17 cellular contexts compared by ENCODE assay signal in genomic region chr11:116510886-116511650, GRCh38.
DNase-seq lines count a peak whose midpoint lies in the region; ATAC-seq and TF ChIP-seq lines count a peak whose summit lies in the region.
"Had no signal": no experiment of that assay in that cellular context is flagged by ENCODE, and none has a peak within 500 bp of the region (broad histone marks: within the 10 kb centered on the region; RNA-seq: fewer than 3 reads in every experiment).

No MANE protein-coding gene starts in this region.

- no peak overlapping the region for H3K4me2 ChIP-seq in H9 (ENCODE audit: insufficient read depth, insufficient read length, low read length)
- H3K4me2 ChIP-seq: KMS-11, SK-N-SH had no signal

- no peak for ATAC-seq in GM19397 (IDR thresholded peaks at IDR 0.05; ENCODE audit: unreplicated experiment)

- H3K18ac ChIP-seq in H9 (ENCODE audit: insufficient read length, low read depth, low read length): no peak overlapping the region

- H3K9ac ChIP-seq in H9 (ENCODE audit: extremely low read depth, insufficient read length, low read length): no peak overlapping the region
- H3K9ac ChIP-seq: KMS-11, SK-N-SH had no signal

- H4K91ac ChIP-seq in H9 (ENCODE audit: insufficient read length, low read depth, low read length): no peak overlapping the region

- no peak overlapping the region for H2AK5ac ChIP-seq in H9 (ENCODE audit: insufficient read length, low read length)

- no peak overlapping the region for H3K23ac ChIP-seq in H9 (ENCODE audit: insufficient read length, low read depth, low read length)

- H3K4me3 Mint-ChIP-seq in H9: no peak overlapping the region
- no peak overlapping the region for H3K4me3 Mint-ChIP-seq in glutamatergic neuron (ENCODE audit: unreplicated experiment)
- H3K4me3 Mint-ChIP-seq in osteocyte (ENCODE audit: unreplicated experiment): no peak overlapping the region
- no peak overlapping the region for H3K4me3 Mint-ChIP-seq in progenitor cell of endocrine pancreas (ENCODE audit: low read depth)
- H3K4me3 Mint-ChIP-seq: CD14-positive monocyte had no signal

- H3K27ac Mint-ChIP-seq in H9 (peak overlapping the region in 1 of 3 experiments; percentile 24; a peak in 1 of 7 replicates), glutamatergic neuron (ENCODE audit: unreplicated experiment) (peak overlapping the region; percentile 79), osteocyte (ENCODE audit: unreplicated experiment) (no peak overlapping the region), progenitor cell of endocrine pancreas (no peak overlapping the region)
- H3K27ac Mint-ChIP-seq: CD14-positive monocyte had no signal

- H2AFZ ChIP-seq in H9 (ENCODE audit: low read length): no peak overlapping the region

- H2BK5ac ChIP-seq in H9 (ENCODE audit: insufficient read length, low read length): no peak overlapping the region

- no peak overlapping the region for H2BK15ac ChIP-seq in H9 (ENCODE audit: low read depth, low read length)

- H2BK120ac ChIP-seq in H9 (ENCODE audit: low read depth, low read length, poor library complexity, severe bottlenecking): no peak overlapping the region

- no peaks in the 10 kb centered on the region for H3K79me1 ChIP-seq in H9 (ENCODE audit: insufficient read depth, low read depth, low read length, poor library complexity, severe bottlenecking)

- WGBS in H9 (ENCODE audit: extremely low coverage, insufficient read length, low lambda C conversion rate): no CpG with 5 or more reads among the region's 10 CpGs

- CTCF ChIA-PET in RWPE1 (lab: Yijun Ruan, JAX): no interaction called here

- TF ChIP-seq CTCF in H9 (conservative IDR thresholded peaks at IDR 0.05) (no peak), glutamatergic neuron (IDR thresholded peaks at IDR 0.05; ENCODE audit: partially characterized antibody, unreplicated experiment) (no peak), osteocyte (IDR thresholded peaks at IDR 0.05) (no peak), RWPE1 (conservative IDR thresholded peaks at IDR 0.05; ENCODE audit: low read depth) (no peak), progenitor cell of endocrine pancreas (IDR thresholded peaks at IDR 0.05; ENCODE audit: unreplicated experiment) (no peak)

- no peaks in the 10 kb centered on the region for H3K36me3 Mint-ChIP-seq in H9 (ENCODE audit: insufficient read depth in 1 of 3, low read depth in 3 of 3)
- peaks cover 4% of the 10 kb centered on the region for H3K36me3 Mint-ChIP-seq in glutamatergic neuron (ENCODE audit: unreplicated experiment)
- H3K36me3 Mint-ChIP-seq in osteocyte (ENCODE audit: unreplicated experiment): no peaks in the 10 kb centered on the region
- no peaks in the 10 kb centered on the region for H3K36me3 Mint-ChIP-seq in progenitor cell of endocrine pancreas (ENCODE audit: insufficient read depth)
- H3K36me3 Mint-ChIP-seq: CD14-positive monocyte had no signal

- H3K9me3 Mint-ChIP-seq in H9 (no peaks in the 10 kb centered on the region; a peak in 1 of 5 replicates), glutamatergic neuron (ENCODE audit: unreplicated experiment) (peaks cover 8% of the 10 kb centered on the region), osteocyte (ENCODE audit: unreplicated experiment) (no peaks in the 10 kb centered on the region), progenitor cell of endocrine pancreas (ENCODE audit: low read depth) (no peaks in the 10 kb centered on the region)
- H3K9me3 Mint-ChIP-seq: CD14-positive monocyte had no signal

- H3K56ac ChIP-seq in H9 (ENCODE audit: insufficient read length, low read depth, low read length): no peak overlapping the region

- H4K5ac ChIP-seq in H9 (ENCODE audit: insufficient read length, low read depth, low read length): no peak overlapping the region

- H3K23me2 ChIP-seq in H9 (ENCODE audit: insufficient read length, low read depth, low read length, poor library complexity, severe bottlenecking): no peaks in the 10 kb centered on the region

- H2BK12ac ChIP-seq in H9 (ENCODE audit: insufficient read length, low read depth, low read length): no peak overlapping the region

- H2BK20ac ChIP-seq in H9 (ENCODE audit: low read depth, low read length, poor library complexity, severe bottlenecking): no peak overlapping the region

- H3K4me1 Mint-ChIP-seq in H9: peaks cover 32 to 40% of the 10 kb centered on the region in 2 experiments
- peaks cover 46% of the 10 kb centered on the region for H3K4me1 Mint-ChIP-seq in glutamatergic neuron (ENCODE audit: low read depth, unreplicated experiment)
- no peaks in the 10 kb centered on the region for H3K4me1 Mint-ChIP-seq in osteocyte (ENCODE audit: unreplicated experiment)
- H3K4me1 Mint-ChIP-seq in progenitor cell of endocrine pancreas (ENCODE audit: low read depth): no peaks in the 10 kb centered on the region
- H3K4me1 Mint-ChIP-seq: CD14-positive monocyte had no signal

- peaks cover 38% of the 10 kb centered on the region for H3K27me3 Mint-ChIP-seq in H9 (ENCODE audit: low read depth)
- H3K27me3 Mint-ChIP-seq in glutamatergic neuron (ENCODE audit: unreplicated experiment): peaks cover 7% of the 10 kb centered on the region
- no peaks in the 10 kb centered on the region for H3K27me3 Mint-ChIP-seq in osteocyte (ENCODE audit: unreplicated experiment)
- H3K27me3 Mint-ChIP-seq in progenitor cell of endocrine pancreas: peaks cover 49% of the 10 kb centered on the region

- no peaks in the 10 kb centered on the region for H3K27me3 ChIP-seq in H9 (ENCODE audit: insufficient read depth, low read length)

- H3K4me1 ChIP-seq in H9 (ENCODE audit: insufficient read depth, low read length): no peaks in the 10 kb centered on the region; the same call in 1 of the 2 replicates

- no peak overlapping the region for H3K4ac ChIP-seq in H9 (ENCODE audit: low read depth, low read length)

- H4K8ac ChIP-seq in H9 (replicated peaks; ENCODE audit: insufficient read length, low read depth, low read length): no peak overlapping the region

- peak; percentile 28 for DNase-seq in H9
- DNase-seq in NCI-H69 (lab: John Stamatoyannopoulos, UW): peak; percentile 77
- no peak for DNase-seq in glutamatergic neuron
- DNase-seq in osteocyte (ENCODE audit: extremely low spot score, unreplicated experiment): peak; percentile 44
- DNase-seq in RWPE1 (ENCODE audit: low spot score): no peak
- no peak for DNase-seq in progenitor cell of endocrine pancreas (ENCODE audit: low spot score, unreplicated experiment)
- DNase-seq: AML-193, GF-D8, MV-4-11, NCI-H1417, NCI-H1930, OCI-M1, SHP77 treated with DMSO at 0.1 percent for 48 hours, SK-N-SH had no signal

- POLR2A ChIA-PET in RWPE1 (lab: Yijun Ruan, JAX; ENCODE audit: low non-redundant PET): no interaction called here

- H3K9me3 ChIP-seq in H9 (ENCODE audit: control insufficient read depth, low read depth, low read length): no peaks in the 10 kb centered on the region
- H3K9me3 ChIP-seq: SK-N-SH had no signal

- H3K79me2 ChIP-seq in H9 (ENCODE audit: insufficient read depth, low read length): no peaks in the 10 kb centered on the region

- H3K27ac ChIP-seq in H9 (ENCODE audit: insufficient read length, low read depth, low read length) (no peak overlapping the region), RWPE1 (no peak overlapping the region)
- H3K27ac ChIP-seq: KMS-11 had no signal

- no peak overlapping the region for H3T11ph ChIP-seq in H9 (ENCODE audit: low read length)

- H3K14ac ChIP-seq in H9 (ENCODE audit: insufficient read depth, low read length): no peak overlapping the region

- H4K20me1 ChIP-seq in H9 (ENCODE audit: control insufficient read depth, insufficient read depth, insufficient read length): no peaks in the 10 kb centered on the region

Comparison
In these comparisons a context has a peak if more than half of its experiments do, and no peak if none do; other contexts are left out.
1. DNase-seq: peak in H9 (single experiment), NCI-H69 (single experiment) and osteocyte (single experiment); none in glutamatergic neuron (single experiment), RWPE1 (single experiment) and progenitor cell of endocrine pancreas (single experiment).